In the genomic region with DNA sequence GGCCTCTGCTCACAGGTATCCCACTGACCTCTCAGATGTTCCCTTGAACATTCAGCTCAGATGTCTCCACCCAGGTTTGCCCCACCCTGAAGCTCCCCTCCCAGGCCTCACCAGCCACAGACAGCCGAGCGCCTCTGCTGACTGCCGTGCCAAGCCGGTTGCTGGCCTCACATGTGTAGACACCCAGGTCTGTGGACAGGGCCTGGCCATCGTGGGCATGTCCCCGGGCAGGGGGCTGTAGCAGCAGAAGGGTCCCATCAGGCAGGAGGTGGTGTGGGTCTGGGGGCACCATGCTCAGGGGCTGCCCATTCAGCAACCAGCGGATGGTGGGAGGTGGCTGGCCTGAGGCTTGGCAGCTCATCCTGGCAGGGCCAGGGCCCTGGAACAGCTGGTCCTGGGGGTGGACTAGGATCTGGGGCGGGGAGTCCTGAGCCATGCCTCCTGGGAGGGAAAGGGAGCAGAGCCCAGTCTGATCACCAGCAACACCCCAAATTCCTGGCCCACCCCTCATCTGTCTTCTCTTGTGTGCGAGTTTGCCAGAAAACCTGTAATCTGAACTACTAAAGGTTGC, we compare ENCODE assay signal across 13 cellular contexts. TPM values are rescaled to one million over a fixed set of nuclear protein-coding genes. Genes with fewer than 3 reads are reported as not detected.
A peak's percentile ranks its signal among the peaks of the same experiment; 100 is the strongest.
DNase-seq lines count a peak whose midpoint lies in the region; ATAC-seq and TF ChIP-seq lines count a peak whose summit lies in the region.
"Had no signal": no experiment of that assay in that cellular context is flagged by ENCODE, and none has a peak within 500 bp of the region (broad histone marks: within the 10 kb centered on the region; RNA-seq: fewer than 3 reads in every experiment).

No MANE protein-coding gene starts in this region.

- no peak overlapping the region for H3K27ac ChIP-seq in osteoblast (ENCODE audit: low read depth, low read length)
- peak overlapping the region; percentile 32 to 61 for H3K27ac ChIP-seq in uterus

- H3K9me3 Mint-ChIP-seq in activated CD4-positive, alpha-beta T cell treated with anti-CD3 and anti-CD28 coated beads, Interleukin-2, amount 10 ng/mL, durations not matched to agents 7 days and 5 days: no peaks in the 10 kb centered on the region

- H3K4me1 ChIP-seq in osteoblast (ENCODE audit: insufficient read depth, low read length) (peaks cover 49% of the 10 kb centered on the region), uterus (no peaks in the 10 kb centered on the region)

- CTCF ChIA-PET in activated CD4-positive, alpha-beta T cell treated with anti-CD3 and anti-CD28 coated beads, Interleukin-2, amount 10 ng/mL, durations not matched to agents 7 days and 5 days (lab: Charles Lee): interaction anchor here (1.1 to 1.4 kb wide), 2 partner anchors 20 to 56 kb away, joined by 3 to 7 read pairs; no protein-coding TSS in a partner anchor

- no peak for DNase-seq in activated CD4-positive, alpha-beta T cell treated with anti-CD3 and anti-CD28 coated beads, Interleukin-2, amount 10 ng/mL, durations not matched to agents 7 days and 5 days
- DNase-seq in activated CD4-positive, alpha-beta T cell treated with anti-CD3 and anti-CD28 coated beads, Interleukin-2, amount 50 U/mL, for 48 hours: no peak
- DNase-seq in cardiac septum (ENCODE audit: low spot score): peak; percentile 73
- peak; percentile 80 for DNase-seq in osteoblast (ENCODE audit: insufficient read length, low spot score, missing footprints)
- DNase-seq in uterus: peak in 1 of 2 donors; percentile 26
- no peak for DNase-seq in foreskin melanocyte
- DNase-seq: activated gamma-delta T cell, NCI-H1930, retina had no signal

- POLR2A ChIA-PET in activated CD4-positive, alpha-beta T cell treated with anti-CD3 and anti-CD28 coated beads, Interleukin-2, amount 10 ng/mL, durations not matched to agents 7 days and 5 days (lab: Charles Lee): no interaction called here

- peak overlapping the region; percentile 33 for H3K27ac Mint-ChIP-seq in activated CD4-positive, alpha-beta T cell treated with anti-CD3 and anti-CD28 coated beads, Interleukin-2, amount 10 ng/mL, durations not matched to agents 7 days and 5 days

- H4K20me1 ChIP-seq in osteoblast (ENCODE audit: insufficient read depth, low read length): no peaks in the 10 kb centered on the region

- no peak overlapping the region for H3K4me2 ChIP-seq in osteoblast (ENCODE audit: insufficient read depth, low read length)
- H3K4me2 ChIP-seq: A549 had no signal

- H3K79me2 ChIP-seq in osteoblast (ENCODE audit: insufficient read depth, low read length): no peaks in the 10 kb centered on the region

- H3K4me3 ChIP-seq in osteoblast (ENCODE audit: insufficient read depth, low read length) (no peak overlapping the region), uterus (peak overlapping the region in 1 of 2 donors; percentile 21)
- H3K4me3 ChIP-seq: A549 had no signal

- ATAC-seq in HG03521 (IDR thresholded peaks at IDR 0.05; ENCODE audit: unreplicated experiment) (no peak), HG02588 (IDR thresholded peaks at IDR 0.05; ENCODE audit: unreplicated experiment) (no peak)
- ATAC-seq: A549, Panc1 had no signal

- H3K9me3 ChIP-seq in osteoblast (ENCODE audit: low read depth, low read length) (no peaks in the 10 kb centered on the region), uterus (no peaks in the 10 kb centered on the region)
- H3K9me3 ChIP-seq: A549 had no signal

- H3K36me3 ChIP-seq in osteoblast (ENCODE audit: insufficient read depth, low read length): no peaks in the 10 kb centered on the region
- no peaks in the 10 kb centered on the region for H3K36me3 ChIP-seq in uterus

- H3K36me3 Mint-ChIP-seq in activated CD4-positive, alpha-beta T cell treated with anti-CD3 and anti-CD28 coated beads, Interleukin-2, amount 10 ng/mL, durations not matched to agents 7 days and 5 days (ENCODE audit: low read depth): no peaks in the 10 kb centered on the region

- intact Hi-C loops in cardiac septum (cut with DNase I): no loop called here
- intact Hi-C loops in uterus (cut with DNase I; ENCODE audit: low total_unique reads): no loop called here

- TF ChIP-seq CTCF in osteoblast (IDR thresholded peaks at IDR 0.05; ENCODE audit: extremely low read depth, low read depth, low read length) (no peak), uterus (IDR thresholded peaks at IDR 0.05) (no peak)

- H3K4me3 Mint-ChIP-seq in activated CD4-positive, alpha-beta T cell treated with anti-CD3 and anti-CD28 coated beads, Interleukin-2, amount 10 ng/mL, durations not matched to agents 7 days and 5 days: no peak overlapping the region

- H3K27me3 ChIP-seq in osteoblast (ENCODE audit: insufficient read depth, low read length) (no peaks in the 10 kb centered on the region), uterus (no peaks in the 10 kb centered on the region)

- peaks cover 24% of the 10 kb centered on the region for H3K27me3 Mint-ChIP-seq in activated CD4-positive, alpha-beta T cell treated with anti-CD3 and anti-CD28 coated beads, Interleukin-2, amount 10 ng/mL, durations not matched to agents 7 days and 5 days

- peaks cover 10% of the 10 kb centered on the region for H3K4me1 Mint-ChIP-seq in activated CD4-positive, alpha-beta T cell treated with anti-CD3 and anti-CD28 coated beads, Interleukin-2, amount 10 ng/mL, durations not matched to agents 7 days and 5 days

- no peak for TF ChIP-seq POLR2A in uterus (IDR thresholded peaks at IDR 0.05)

- peak overlapping the region; percentile 11 for H2AFZ ChIP-seq in osteoblast (ENCODE audit: low read length)

RNA-seq across cellular contexts. Expression of gene ROBO4, which starts 0.8 kb away (rescaled TPM):
- not detected for total RNA-seq in activated CD4-positive, alpha-beta T cell treated with anti-CD3 and anti-CD28 coated beads, Interleukin-2, amount 10 ng/mL, durations not matched to agents 7 days and 5 days
- total RNA-seq in cardiac septum: 15.9 TPM
- total RNA-seq in osteoblast: 0.36 and 0.59 TPM in 2 replicates
- 10 to 100 TPM; 11.2 to 96.6 (median 46.6) TPM for total RNA-seq in uterus

RNA-seq across cellular contexts. Expression of gene HEPN1, which starts 22.1 kb away (rescaled TPM):
- not detected for total RNA-seq in activated CD4-positive, alpha-beta T cell treated with anti-CD3 and anti-CD28 coated beads, Interleukin-2, amount 10 ng/mL, durations not matched to agents 7 days and 5 days
- total RNA-seq in cardiac septum: not detected
- total RNA-seq in osteoblast: under 0.01 TPM in 1 of 2 replicates, not detected in the other
- total RNA-seq in uterus: not detected

RNA-seq across cellular contexts. Expression of gene ROBO3, which starts 31.7 kb away (rescaled TPM):
- 10 to 100 TPM; 12.0 to 12.1 TPM for total RNA-seq in activated CD4-positive, alpha-beta T cell treated with anti-CD3 and anti-CD28 coated beads, Interleukin-2, amount 10 ng/mL, durations not matched to agents 7 days and 5 days
- 5.1 TPM for total RNA-seq in cardiac septum
- 12.7 and 18.1 TPM in 2 replicates for total RNA-seq in osteoblast
- total RNA-seq in uterus: 10 to 100 TPM in 2 of 4 donors, 1 to 10 TPM in 2; 7.1 to 21.8 (median 11.1) TPM

RNA-seq across cellular contexts. Expression of gene HEPACAM, which starts 38.9 kb away (rescaled TPM):
- total RNA-seq in activated CD4-positive, alpha-beta T cell treated with anti-CD3 and anti-CD28 coated beads, Interleukin-2, amount 10 ng/mL, durations not matched to agents 7 days and 5 days: not detected
- total RNA-seq in cardiac septum (0.11 TPM), osteoblast (under 0.01 TPM in 1 of 2 replicates, not detected in the other), uterus (not detected)

RNA-seq across cellular contexts. Expression of gene CCDC15, which starts 57.1 kb away (rescaled TPM):
- 1 to 10 TPM; 7.3 to 9.0 TPM for total RNA-seq in activated CD4-positive, alpha-beta T cell treated with anti-CD3 and anti-CD28 coated beads, Interleukin-2, amount 10 ng/mL, durations not matched to agents 7 days and 5 days
- 0.24 TPM for total RNA-seq in cardiac septum
- total RNA-seq in osteoblast: 2.1 and 2.2 TPM in 2 replicates
- total RNA-seq in uterus: 1 to 10 TPM in 3 of 4 donors, under 1 TPM in 1; under 0.01 to 3.5 (median 1.7) TPM

Comparison
In these comparisons a context has a peak if more than half of its experiments do, and no peak if none do; other contexts are left out.
1. DNase-seq: peak in cardiac septum (single experiment) and osteoblast (single experiment); none in activated CD4-positive, alpha-beta T cell treated with anti-CD3 and anti-CD28 coated beads, Interleukin-2, amount 10 ng/mL, durations not matched to agents 7 days and 5 days (single experiment), activated CD4-positive, alpha-beta T cell treated with anti-CD3 and anti-CD28 coated beads, Interleukin-2, amount 50 U/mL, for 48 hours (0 of 2) and foreskin melanocyte (single experiment).